Comparison of ENCODE assay signal across 7 cellular contexts in genomic region chr1:11330411-11330810, GRCh38.
"Had no signal": no experiment of that assay in that cellular context is flagged by ENCODE, and none has a peak within 500 bp of the region (broad histone marks: within the 10 kb centered on the region; RNA-seq: fewer than 3 reads in every experiment).

No MANE protein-coding gene starts in this region.

- H3K27ac Mint-ChIP-seq: GM23338, HFFc6 had no signal

- DNase-seq: H9, HCEC 1CT, HFFc6, KBM-7 had no signal

- H3K4me2 ChIP-seq: GM23338 had no signal

- H3K9me3 Mint-ChIP-seq: GM23338, H9, HFFc6, IgD-negative memory B cell had no signal

- H3K36me3 Mint-ChIP-seq: IgD-negative memory B cell had no signal

- H3K4me3 ChIP-seq: GM23338 had no signal

- H3K4me3 Mint-ChIP-seq: GM23338, H9, HFFc6 had no signal

- H3K27ac ChIP-seq: HL-60 had no signal

- ATAC-seq: GM23338 had no signal
